ENCODE assay signal across 8 cellular contexts in the genomic region with DNA sequence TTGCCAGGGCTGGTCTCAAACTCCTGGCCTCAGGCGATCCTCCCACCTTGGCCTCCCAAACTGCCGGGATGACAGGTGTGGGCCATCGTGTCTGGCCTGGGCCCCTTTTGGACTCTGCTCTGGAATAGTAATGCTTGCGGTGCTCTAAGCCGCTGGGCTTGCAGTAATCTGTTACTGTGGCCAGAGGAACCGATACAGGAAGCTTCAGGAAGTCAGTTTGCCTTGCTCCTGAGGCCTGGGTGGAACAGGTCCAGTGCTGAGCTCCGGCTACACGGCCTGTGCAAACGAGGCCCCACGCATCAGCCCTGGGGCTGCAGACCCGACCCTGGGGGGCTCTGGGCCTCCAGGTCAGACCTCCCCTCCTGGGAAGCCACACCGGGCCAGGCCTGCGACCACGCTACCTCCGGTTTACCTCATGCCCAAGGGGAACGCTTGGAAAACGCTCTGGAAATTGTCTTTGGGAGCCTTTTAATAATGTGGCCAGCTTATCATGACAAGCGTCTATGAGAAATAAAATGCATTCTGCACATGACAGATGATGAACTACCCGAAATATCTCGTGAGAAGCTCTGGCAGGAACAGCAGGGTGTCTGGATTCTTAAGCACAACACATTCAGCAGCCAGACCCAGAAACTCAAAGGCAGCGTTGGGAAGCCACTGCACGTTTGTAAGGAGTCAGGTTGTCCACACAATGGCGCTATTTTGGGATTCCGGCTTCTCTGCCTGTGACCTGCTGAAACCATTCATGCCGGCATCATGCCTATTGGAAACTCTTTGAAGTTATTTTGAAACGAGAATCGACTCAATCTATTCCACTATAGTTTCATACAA. TPM values are rescaled to one million over a fixed set of nuclear protein-coding genes. Genes with fewer than 3 reads are reported as not detected.
DNase-seq lines count a peak whose midpoint lies in the region; ATAC-seq, FAIRE-seq and TF ChIP-seq lines count a peak whose summit lies in the region.

No MANE protein-coding gene starts in this region.

- DNase-seq in AG04450 (ENCODE audit: low read depth, low spot score), result no peak
- DNase-seq in IMR-90, result peak; percentile 25
- DNase-seq in HepG2 (ENCODE audit: low spot score), result peak; percentile 64
- peak; percentile 40 to 73 for DNase-seq in upper lobe of left lung
- no peak for DNase-seq in urothelium cell line (ENCODE audit: low spot score)

- H3K27ac Mint-ChIP-seq in brain, result peak overlapping the region; percentile 70 to 96 (median 77)

- H3K4me2 ChIP-seq in IMR-90 (ENCODE audit: low read depth, low read length) (no peak overlapping the region), HepG2 (ENCODE audit: low read depth, low read length) (peak overlapping the region; percentile 86)

- H2AK9ac ChIP-seq in IMR-90 (replicated peaks; ENCODE audit: low read depth, low read length, poor library complexity), result no peak overlapping the region

- H3K9me3 ChIP-seq in AG04450 (ENCODE audit: control insufficient read depth, insufficient read depth, low read length) (peaks cover 8% of the 10 kb centered on the region; the same call in 1 of the 2 replicates), IMR-90 (ENCODE audit: control insufficient read depth, insufficient read depth, low read length) (no peaks in the 10 kb centered on the region), HepG2 (ENCODE audit: low read length) (no peaks in the 10 kb centered on the region), upper lobe of left lung (no peaks in the 10 kb centered on the region)

- H3K27ac ChIP-seq in AG04450 (ENCODE audit: low read depth, low read length) (no peak overlapping the region), IMR-90 (ENCODE audit: insufficient read depth, low read length) (no peak overlapping the region), HepG2 (ENCODE audit: extremely low read length, insufficient read depth, low read length) (peak overlapping the region; percentile 59), upper lobe of left lung (peak overlapping the region; percentile 4 to 72 (median 62))

- H3K56ac ChIP-seq in IMR-90 (ENCODE audit: extremely low read depth, insufficient read depth, low read length), result no peak overlapping the region

- H4K5ac ChIP-seq in IMR-90 (ENCODE audit: low read depth, low read length), result no peak overlapping the region

- no peak overlapping the region for H3K14ac ChIP-seq in IMR-90 (replicated peaks; ENCODE audit: low read depth, low read length)

- peak; percentile 14 for ATAC-seq in IMR-90 (ENCODE audit: low read depth)
- ATAC-seq in HepG2, result peak; percentile 48
- peak in 1 of 2 donors; percentile 52 for ATAC-seq in upper lobe of left lung (ENCODE audit: low FRiP score in 2 of 2)
- no peak for ATAC-seq in GM18517 (IDR thresholded peaks at IDR 0.05; ENCODE audit: unreplicated experiment)
- ATAC-seq in HG02759 (IDR thresholded peaks at IDR 0.05; ENCODE audit: unreplicated experiment), result no peak

- H2AK5ac ChIP-seq in IMR-90 (ENCODE audit: low read depth, low read length), result no peak overlapping the region

- peaks cover 34% of the 10 kb centered on the region for H3K4me1 Mint-ChIP-seq in brain

- H3K4ac ChIP-seq in IMR-90 (ENCODE audit: low read depth, low read length), result no peak overlapping the region

- H3K4me3 ChIP-seq in AG04450 (ENCODE audit: low read depth, low read length) (no peak overlapping the region), IMR-90 (ENCODE audit: insufficient read depth, low read depth, low read length) (no peak overlapping the region), HepG2 (replicated peaks in 1 of 3; ENCODE audit: insufficient read depth in 1 of 3, low read depth in 2 of 3, low read length in 3 of 3) (peak overlapping the region in 1 of 3 experiments; percentile 72; a peak in 2 of 6 replicates), upper lobe of left lung (no peak overlapping the region)

- no peak overlapping the region for H2BK5ac ChIP-seq in IMR-90 (ENCODE audit: low read depth, low read length, poor library complexity, severe bottlenecking)

- dilution Hi-C loops in IMR-90 (cut with HindIII; ENCODE audit: low sequenced_read_pairs, unreplicated experiment), result no loop called here

- intact Hi-C loops in IMR-90 (cut with micrococcal nuclease) (no loop called here), HepG2 (cut with micrococcal nuclease; ENCODE audit: unreplicated experiment) (no loop called here)

- TF ChIP-seq RAD21 in IMR-90 (IDR thresholded peaks at IDR 0.05; ENCODE audit: low read length) (no peak), HepG2 (CRISPR knock-in tag; IDR thresholded peaks at IDR 0.05) (no peak)

- no peak overlapping the region for H2BK120ac ChIP-seq in IMR-90 (ENCODE audit: low read depth, low read length)

- peaks cover 10% of the 10 kb centered on the region for H3K36me3 Mint-ChIP-seq in brain

- H2AFZ ChIP-seq in IMR-90 (replicated peaks; ENCODE audit: low read length, poor library complexity) (no peak overlapping the region), HepG2 (ENCODE audit: low read length) (no peak overlapping the region)

- peaks cover 3% of the 10 kb centered on the region for H3K79me2 ChIP-seq in HepG2 (ENCODE audit: insufficient read depth, low read length)

- peaks cover 26% of the 10 kb centered on the region for H4K20me1 ChIP-seq in IMR-90 (ENCODE audit: insufficient read depth, low read length)
- peaks cover 13% of the 10 kb centered on the region; the same call in 1 of the 2 replicates for H4K20me1 ChIP-seq in HepG2 (ENCODE audit: insufficient read depth, low read length)

- H3K9ac ChIP-seq in IMR-90 (ENCODE audit: low read depth, low read length), result no peak overlapping the region
- H3K9ac ChIP-seq in HepG2 (ENCODE audit: insufficient read depth, low read depth, low read length), result peak overlapping the region; percentile 62

- POLR2A ChIA-PET in AG04450 (lab: Yijun Ruan, JAX), result no interaction called here
- POLR2A ChIA-PET in IMR-90 (lab: Charles Lee; ENCODE audit: unreplicated experiment), result no interaction called here
- POLR2A ChIA-PET in HepG2 (lab: Yijun Ruan, JAX), result interaction anchor here (1.0 to 4.5 kb wide), 4 partner anchors 10 to 63 kb away, joined by 5 to 48 read pairs (median 30); partner anchors contain the start of gene COX19

- in situ Hi-C loops in IMR-90 (cut with MboI; ENCODE audit: low sequenced_read_pairs) (no loop called here), HepG2 (cut with HindIII; ENCODE audit: extremely low pct_ligation_motif_present, low pct_unique_long_range_greater_than_20kb) (no loop called here)

- H4K8ac ChIP-seq in IMR-90 (ENCODE audit: low read depth in 2 of 2, low read length in 2 of 2), result no peak overlapping the region

- H2BK20ac ChIP-seq in IMR-90 (ENCODE audit: low read depth, low read length), result no peak overlapping the region

- H2BK15ac ChIP-seq in IMR-90 (ENCODE audit: low read depth, low read length), result no peak overlapping the region

- BruUV-seq in IMR-90 (replicated peaks; lab: Mats Ljungman, UMichigan) (no TSS peak), HepG2 (replicated peaks; lab: Mats Ljungman, UMichigan) (no TSS peak)

- H3K23ac ChIP-seq in IMR-90 (ENCODE audit: low read depth, low read length), result no peak overlapping the region

- no peak for TF ChIP-seq EP300 in HepG2 (IDR thresholded peaks at IDR 0.05; ENCODE audit: low read depth in 2 of 2, low read length in 2 of 2)
- TF ChIP-seq EP300 in HepG2 (CRISPR knock-in tag; IDR thresholded peaks at IDR 0.05; ENCODE audit: borderline replicate concordance), result no peak
- no peak for TF ChIP-seq EP300 in upper lobe of left lung (IDR thresholded peaks at IDR 0.05)

- peak; percentile 32 for TF ChIP-seq CTCF in AG04450 (IDR thresholded peaks at IDR 0.05; ENCODE audit: low read depth, low read length)
- no peak for TF ChIP-seq CTCF in IMR-90 (conservative IDR thresholded peaks at IDR 0.05; ENCODE audit: low read depth, low read length)
- TF ChIP-seq CTCF in brain (conservative IDR thresholded peaks at IDR 0.05), result no peak
- peak; percentile 58 for TF ChIP-seq CTCF in HepG2 (CRISPR knock-in tag; IDR thresholded peaks at IDR 0.05)
- TF ChIP-seq CTCF in upper lobe of left lung (IDR thresholded peaks at IDR 0.05), result no peak

- 44% methylated on average over 10 of the region's 27 CpGs; no CpG with 5 or more reads in 1 of the 2 experiments for WGBS in IMR-90 (ENCODE audit: extremely low coverage in 2 of 2, insufficient read length in 1 of 2), 2 experiments
- WGBS in HepG2 (ENCODE audit: low lambda C conversion rate), result 37% methylated on average over 16 of the region's 27 CpGs
- 39 to 40% methylated on average over 13 to 24 of the region's 27 CpGs for WGBS in upper lobe of left lung, 2 donors

- H3K27me3 Mint-ChIP-seq in brain, result no peaks in the 10 kb centered on the region

- H3K79me1 ChIP-seq in IMR-90 (ENCODE audit: low read depth in 1 of 2, low read length in 2 of 2), result peaks cover 1 to 16% of the 10 kb centered on the region in 2 experiments

- H3K27me3 ChIP-seq in AG04450 (ENCODE audit: control insufficient read depth, insufficient read depth, low read length) (peaks cover 11% of the 10 kb centered on the region), IMR-90 (ENCODE audit: control insufficient read depth, insufficient read depth, low read length) (peaks cover 10% of the 10 kb centered on the region), HepG2 (ENCODE audit: control insufficient read depth in 1 of 2, insufficient read depth in 2 of 2, low read length in 2 of 2) (no peaks in the 10 kb centered on the region), upper lobe of left lung (no peaks in the 10 kb centered on the region)

- CTCF ChIA-PET in AG04450 (lab: Charles Lee) (interaction anchor here (0.5 kb wide), 1 partner anchor 140 kb away, joined by 3 read pairs; no protein-coding TSS in a partner anchor), IMR-90 (lab: Yijun Ruan, JAX) (no interaction called here), HepG2 (lab: Yijun Ruan, JAX; ENCODE audit: low intra/inter-chr PET ratio, low total read pairs) (interaction anchor here (1.3 to 2.4 kb wide), 2 partner anchors 18 to 28 kb away, joined by 3 to 14 read pairs; partner anchors contain the start of gene CYP2W1)

- peak overlapping the region in 2 of 5 experiments; percentile 45 to 56 for H3K4me3 Mint-ChIP-seq in brain

- 0 out of 2 replicates have a peak, but pooled peaks have one; percentile 23 for TF ChIP-seq POLR2A in IMR-90 (IDR thresholded peaks at IDR 0.05; ENCODE audit: low read depth, low read length)
- peak in 1 of 2 experiments; percentile 64; a peak in 2 of 4 replicates for TF ChIP-seq POLR2A in HepG2 (IDR thresholded peaks at IDR 0.05; ENCODE audit: insufficient read depth in 1 of 2, low read depth in 2 of 2, low read length in 2 of 2)
- TF ChIP-seq POLR2A in upper lobe of left lung (IDR thresholded peaks at IDR 0.05), result no peak

- H4K91ac ChIP-seq in IMR-90 (ENCODE audit: insufficient read depth, low read depth, low read length), result no peak overlapping the region

- H3K4me1 ChIP-seq in IMR-90 (ENCODE audit: control insufficient read depth, insufficient read depth, low read length), result no peaks in the 10 kb centered on the region
- H3K4me1 ChIP-seq in HepG2 (ENCODE audit: insufficient read depth, low read length), result peaks cover 55% of the 10 kb centered on the region
- H3K4me1 ChIP-seq in upper lobe of left lung, result peaks cover 26 to 39% (median 29%) of the 10 kb centered on the region in 4 donors

- FAIRE-seq in HepG2 (lab: Jason Lieb, UNC) (peak; percentile 74), urothelium cell line (lab: Jason Lieb, UNC) (no peak)

- H3K9me1 ChIP-seq in IMR-90 (ENCODE audit: insufficient read depth, low read length), result 0 out of 2 replicates have a peak, but pooled peaks cover 4% of the 10 kb centered on the region

- H3K36me3 ChIP-seq in IMR-90 (ENCODE audit: control insufficient read depth, insufficient read depth, low read length) (peaks cover 22% of the 10 kb centered on the region), HepG2 (replicated peaks in 1 of 2; ENCODE audit: control insufficient read depth in 1 of 2, insufficient read depth in 2 of 2, low read length in 2 of 2) (peaks cover 10 to 32% of the 10 kb centered on the region in 2 experiments), upper lobe of left lung (peaks cover 11 to 33% (median 30%) of the 10 kb centered on the region in 4 donors)

- peaks cover 0 to 2% (median 0%) of the 10 kb centered on the region in 5 experiments for H3K9me3 Mint-ChIP-seq in brain

- H3K18ac ChIP-seq in IMR-90 (ENCODE audit: low read depth, low read length), result no peak overlapping the region

RNA-seq across cellular contexts. Expression of gene ADAP1, which starts 10.1 kb away (rescaled TPM):
- polyA plus RNA-seq in AG04450 (2011; rRNA removed) (0.87 and 0.89 TPM in 2 replicates), IMR-90 (2012; rRNA removed) (1.9 and 2.0 TPM in 2 replicates), brain (ENCODE audit: insufficient read depth, low read depth, low replicate concordance) (60.1 TPM), HepG2 (2011; rRNA removed) (10.5 and 15.0 TPM in 2 replicates)
- 1.6 and 1.8 TPM in 2 replicates for polyA minus RNA-seq in AG04450 (2011; rRNA and poly(A)+ RNA removed)
- total RNA-seq in IMR-90 (2012; rRNA removed) (1.4 and 2.2 TPM in 2 replicates), HepG2 (2016; rRNA removed; fragmentation: Illumina TruSeq; extraction: Trizol) (18.3 and 24.6 TPM in 2 replicates), upper lobe of left lung (100 to 1,000 TPM in 1 of 6 donors, 10 to 100 TPM in 5; 31.0 to 109 (median 37.5) TPM)
- 1.3 and 2.4 TPM in 2 replicates for polyA plus RNA-seq in IMR-90 (2012; cell fraction: cytosol; rRNA removed)
- 2.9 and 5.6 TPM in 2 replicates for polyA plus RNA-seq in IMR-90 (2012; cell fraction: nucleus; rRNA removed; ENCODE audit: low replicate concordance)
- total RNA-seq in HepG2 (2016; cell fraction: cytosol; rRNA removed; fragmentation: Illumina TruSeq; extraction: Trizol; ENCODE audit: low read depth), result 23.5 and 25.0 TPM in 2 replicates
- total RNA-seq in HepG2 (2016; cell fraction: insoluble cytoplasmic fraction; rRNA removed; fragmentation: Illumina TruSeq; extraction: Trizol), result 16.6 and 27.2 TPM in 2 replicates
- 46.3 and 47.4 TPM in 2 replicates for total RNA-seq in HepG2 (2016; cell fraction: membrane; rRNA removed; fragmentation: Illumina TruSeq; extraction: Trizol)
- total RNA-seq in HepG2 (2016; cell fraction: nucleus; rRNA removed; fragmentation: Illumina TruSeq; extraction: Trizol), result 13.2 TPM in 2 replicates
- polyA plus RNA-seq in HepG2 (2011; cell fraction: cytosol; rRNA removed), result 11.8 and 14.5 TPM in 2 replicates
- 19.8 and 24.0 TPM in 2 replicates for polyA plus RNA-seq in HepG2 (2011; cell fraction: nucleus; rRNA removed)
- 15.3 and 21.4 TPM in 2 replicates for polyA plus RNA-seq in HepG2 (2012)
- 24.2 and 28.1 TPM in 2 replicates for polyA plus RNA-seq in HepG2 (2016; cell fraction: cytosol; fragmentation: Illumina TruSeq; extraction: Trizol; ENCODE audit: low read depth)
- polyA plus RNA-seq in HepG2 (2016; cell fraction: insoluble cytoplasmic fraction; fragmentation: Illumina TruSeq; extraction: Trizol; ENCODE audit: low read depth), result 17.0 and 28.9 TPM in 2 replicates
- polyA plus RNA-seq in HepG2 (2016; cell fraction: membrane; fragmentation: Illumina TruSeq; extraction: Trizol; ENCODE audit: low read depth), result 45.2 and 45.4 TPM in 2 replicates
- 26.8 and 30.8 TPM in 2 replicates for polyA plus RNA-seq in HepG2 (2016; cell fraction: nucleus; fragmentation: Illumina TruSeq; extraction: Trizol; ENCODE audit: insufficient read depth, low read depth)
- 3.5 and 14.9 TPM in 2 replicates for polyA minus RNA-seq in HepG2 (2011; rRNA and poly(A)+ RNA removed; ENCODE audit: low replicate concordance)
- polyA minus RNA-seq in HepG2 (2011; cell fraction: cytosol; rRNA and poly(A)+ RNA removed), result 7.5 and 11.2 TPM in 2 replicates
- polyA minus RNA-seq in HepG2 (2011; cell fraction: nucleus; rRNA and poly(A)+ RNA removed), result 5.2 and 7.6 TPM in 2 replicates

RNA-seq across cellular contexts. Expression of gene COX19, which starts 10.7 kb away (rescaled TPM):
- polyA plus RNA-seq in AG04450 (2011; rRNA removed) (6.5 and 6.8 TPM in 2 replicates), IMR-90 (2012; rRNA removed) (7.3 and 7.8 TPM in 2 replicates), brain (ENCODE audit: insufficient read depth, low read depth, low replicate concordance) (2.4 TPM), HepG2 (2011; rRNA removed) (21.0 and 21.7 TPM in 2 replicates)
- 3.3 and 5.3 TPM in 2 replicates for polyA minus RNA-seq in AG04450 (2011; rRNA and poly(A)+ RNA removed)
- total RNA-seq in IMR-90 (2012; rRNA removed) (3.9 and 6.4 TPM in 2 replicates), HepG2 (2016; rRNA removed; fragmentation: Illumina TruSeq; extraction: Trizol) (6.5 and 11.5 TPM in 2 replicates), upper lobe of left lung (10 to 100 TPM in 4 of 6 donors, 1 to 10 TPM in 2; 9.1 to 25.1 (median 11.5) TPM)
- 4.9 and 5.4 TPM in 2 replicates for polyA plus RNA-seq in IMR-90 (2012; cell fraction: cytosol; rRNA removed)
- polyA plus RNA-seq in IMR-90 (2012; cell fraction: nucleus; rRNA removed; ENCODE audit: low replicate concordance), result 18.9 and 24.1 TPM in 2 replicates
- total RNA-seq in HepG2 (2016; cell fraction: cytosol; rRNA removed; fragmentation: Illumina TruSeq; extraction: Trizol; ENCODE audit: low read depth), result 2.6 and 3.0 TPM in 2 replicates
- 7.4 and 15.2 TPM in 2 replicates for total RNA-seq in HepG2 (2016; cell fraction: insoluble cytoplasmic fraction; rRNA removed; fragmentation: Illumina TruSeq; extraction: Trizol)
- 7.6 and 8.2 TPM in 2 replicates for total RNA-seq in HepG2 (2016; cell fraction: membrane; rRNA removed; fragmentation: Illumina TruSeq; extraction: Trizol)
- 21.5 and 23.4 TPM in 2 replicates for total RNA-seq in HepG2 (2016; cell fraction: nucleus; rRNA removed; fragmentation: Illumina TruSeq; extraction: Trizol)
- 12.5 and 14.3 TPM in 2 replicates for polyA plus RNA-seq in HepG2 (2011; cell fraction: cytosol; rRNA removed)
- 59.5 and 79.7 TPM in 2 replicates for polyA plus RNA-seq in HepG2 (2011; cell fraction: nucleus; rRNA removed)
- 14.5 and 16.2 TPM in 2 replicates for polyA plus RNA-seq in HepG2 (2012)
- polyA plus RNA-seq in HepG2 (2016; cell fraction: cytosol; fragmentation: Illumina TruSeq; extraction: Trizol; ENCODE audit: low read depth), result 2.2 and 2.3 TPM in 2 replicates
- 11.0 and 11.3 TPM in 2 replicates for polyA plus RNA-seq in HepG2 (2016; cell fraction: insoluble cytoplasmic fraction; fragmentation: Illumina TruSeq; extraction: Trizol; ENCODE audit: low read depth)
- polyA plus RNA-seq in HepG2 (2016; cell fraction: membrane; fragmentation: Illumina TruSeq; extraction: Trizol; ENCODE audit: low read depth), result 3.6 and 3.8 TPM in 2 replicates
- polyA plus RNA-seq in HepG2 (2016; cell fraction: nucleus; fragmentation: Illumina TruSeq; extraction: Trizol; ENCODE audit: insufficient read depth, low read depth), result 32.8 and 35.0 TPM in 2 replicates
- 12.8 and 23.5 TPM in 2 replicates for polyA minus RNA-seq in HepG2 (2011; rRNA and poly(A)+ RNA removed; ENCODE audit: low replicate concordance)
- 3.6 and 5.4 TPM in 2 replicates for polyA minus RNA-seq in HepG2 (2011; cell fraction: cytosol; rRNA and poly(A)+ RNA removed)
- 50.6 and 61.9 TPM in 2 replicates for polyA minus RNA-seq in HepG2 (2011; cell fraction: nucleus; rRNA and poly(A)+ RNA removed)

RNA-seq across cellular contexts. Expression of gene CYP2W1, which starts 18.4 kb away (rescaled TPM):
- polyA plus RNA-seq in AG04450 (2011; rRNA removed) (not detected in 2 replicates), IMR-90 (2012; rRNA removed) (not detected in 2 replicates), brain (ENCODE audit: insufficient read depth, low read depth, low replicate concordance) (not detected), HepG2 (2011; rRNA removed) (19.5 and 32.7 TPM in 2 replicates)
- polyA minus RNA-seq in AG04450 (2011; rRNA and poly(A)+ RNA removed), result not detected in 2 replicates
- total RNA-seq in IMR-90 (2012; rRNA removed) (not detected in 2 replicates), HepG2 (2016; rRNA removed; fragmentation: Illumina TruSeq; extraction: Trizol) (11.7 and 31.7 TPM in 2 replicates), upper lobe of left lung (not detected)
- 0.03 TPM in 2 replicates for polyA plus RNA-seq in IMR-90 (2012; cell fraction: cytosol; rRNA removed)
- 0.13 and 0.48 TPM in 2 replicates for polyA plus RNA-seq in IMR-90 (2012; cell fraction: nucleus; rRNA removed; ENCODE audit: low replicate concordance)
- 6.8 and 8.3 TPM in 2 replicates for total RNA-seq in HepG2 (2016; cell fraction: cytosol; rRNA removed; fragmentation: Illumina TruSeq; extraction: Trizol; ENCODE audit: low read depth)
- total RNA-seq in HepG2 (2016; cell fraction: insoluble cytoplasmic fraction; rRNA removed; fragmentation: Illumina TruSeq; extraction: Trizol), result 10.2 and 31.7 TPM in 2 replicates
- 10.9 and 11.0 TPM in 2 replicates for total RNA-seq in HepG2 (2016; cell fraction: membrane; rRNA removed; fragmentation: Illumina TruSeq; extraction: Trizol)
- total RNA-seq in HepG2 (2016; cell fraction: nucleus; rRNA removed; fragmentation: Illumina TruSeq; extraction: Trizol), result 35.8 and 47.0 TPM in 2 replicates
- 9.5 and 22.3 TPM in 2 replicates for polyA plus RNA-seq in HepG2 (2011; cell fraction: cytosol; rRNA removed)
- 171 and 205 TPM in 2 replicates for polyA plus RNA-seq in HepG2 (2011; cell fraction: nucleus; rRNA removed)
- polyA plus RNA-seq in HepG2 (2012), result 20.0 and 28.3 TPM in 2 replicates
- 5.5 and 6.2 TPM in 2 replicates for polyA plus RNA-seq in HepG2 (2016; cell fraction: cytosol; fragmentation: Illumina TruSeq; extraction: Trizol; ENCODE audit: low read depth)
- 14.3 and 20.7 TPM in 2 replicates for polyA plus RNA-seq in HepG2 (2016; cell fraction: insoluble cytoplasmic fraction; fragmentation: Illumina TruSeq; extraction: Trizol; ENCODE audit: low read depth)
- polyA plus RNA-seq in HepG2 (2016; cell fraction: membrane; fragmentation: Illumina TruSeq; extraction: Trizol; ENCODE audit: low read depth), result 8.5 and 9.6 TPM in 2 replicates
- 135 and 137 TPM in 2 replicates for polyA plus RNA-seq in HepG2 (2016; cell fraction: nucleus; fragmentation: Illumina TruSeq; extraction: Trizol; ENCODE audit: insufficient read depth, low read depth)
- polyA minus RNA-seq in HepG2 (2011; rRNA and poly(A)+ RNA removed; ENCODE audit: low replicate concordance), result 66.3 TPM in 1 of 2 replicates, not detected in the other
- polyA minus RNA-seq in HepG2 (2011; cell fraction: cytosol; rRNA and poly(A)+ RNA removed), result 26.5 and 32.3 TPM in 2 replicates
- 88.4 and 113 TPM in 2 replicates for polyA minus RNA-seq in HepG2 (2011; cell fraction: nucleus; rRNA and poly(A)+ RNA removed)

Comparison
In these comparisons a context has a peak if more than half of its experiments do, and no peak if none do; other contexts are left out.
1. DNase-seq: peak in IMR-90 (single experiment), HepG2 (single experiment) and upper lobe of left lung (2 of 2); none in AG04450 (single experiment) and urothelium cell line (single experiment).
2. H3K27ac ChIP-seq: peak in HepG2 (single experiment) and upper lobe of left lung (4 of 4); none in AG04450 (single experiment) and IMR-90 (single experiment).
3. CTCF ChIP-seq: peak in AG04450 (single experiment) and HepG2 (single experiment); none in IMR-90 (single experiment), brain (0 of 2) and upper lobe of left lung (0 of 6).
4. ATAC-seq: peak in IMR-90 (single experiment) and HepG2 (single experiment); none in GM18517 (single experiment) and HG02759 (single experiment).